ENCODE assay signal across 8 cellular contexts in the genomic region with DNA sequence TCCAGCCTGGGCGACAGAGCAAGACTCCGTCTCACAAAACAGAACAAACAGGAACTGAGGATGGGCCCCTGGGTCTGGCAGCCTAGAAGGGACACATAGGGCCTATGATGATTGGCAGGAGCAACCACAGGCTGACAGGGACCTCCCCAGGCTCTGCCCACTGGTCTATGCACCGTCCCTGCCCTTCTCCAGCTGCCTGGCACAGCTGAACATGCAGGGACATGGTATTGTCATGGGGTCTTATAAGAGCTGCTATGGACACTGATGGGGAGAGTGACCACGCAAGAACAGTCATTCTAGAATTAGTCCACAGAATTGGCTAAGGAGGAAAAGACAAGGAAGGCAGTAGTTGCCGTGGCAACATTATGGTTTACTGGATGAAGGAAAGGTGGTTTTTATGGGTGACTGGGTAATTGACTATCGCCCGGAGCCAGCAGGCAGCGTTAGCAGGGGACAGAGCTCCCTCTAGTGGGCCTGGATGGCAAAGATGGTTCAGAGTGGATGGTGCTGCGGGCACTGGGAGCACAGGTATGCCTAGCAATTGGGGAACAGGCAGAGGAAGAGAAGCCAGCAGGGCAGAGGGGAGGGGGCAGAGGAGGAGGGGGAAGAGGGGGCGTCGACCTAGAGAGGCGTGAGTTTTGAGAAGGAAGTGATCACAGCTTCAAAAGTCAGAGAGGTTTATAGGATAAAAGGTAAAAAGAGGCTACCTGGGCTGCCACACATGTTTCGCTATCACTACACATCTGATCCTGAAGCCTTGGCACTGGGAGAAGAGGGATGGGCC. TPM values are rescaled to one million over a fixed set of nuclear protein-coding genes. Genes with fewer than 3 reads are reported as not detected.
DNase-seq lines count a peak whose midpoint lies in the region; ATAC-seq and TF ChIP-seq lines count a peak whose summit lies in the region.

No MANE protein-coding gene starts in this region.

- H3K79me2 ChIP-seq in DOHH2 (ENCODE audit: control insufficient read depth, low read length) (no peaks in the 10 kb centered on the region), SK-N-SH (ENCODE audit: insufficient read depth) (no peaks in the 10 kb centered on the region)

- H3K27me3 ChIP-seq in DOHH2 (ENCODE audit: control insufficient read depth, low read length): peaks cover 9% of the 10 kb centered on the region
- peaks cover 14% of the 10 kb centered on the region; the same call in 1 of the 2 replicates for H3K27me3 ChIP-seq in SK-N-SH (ENCODE audit: insufficient read depth)
- no peaks in the 10 kb centered on the region for H3K27me3 ChIP-seq in heart left ventricle

- no peak for TF ChIP-seq POLR2A in heart left ventricle (IDR thresholded peaks at IDR 0.05)

- 0 out of 2 replicates have a peak, but pooled peaks cover 3% of the 10 kb centered on the region for H3F3A ChIP-seq in DOHH2 (ENCODE audit: control insufficient read depth, insufficient read depth)
- peaks cover 17% of the 10 kb centered on the region for H3F3A ChIP-seq in SK-N-SH (replicated peaks; ENCODE audit: insufficient read depth)

- intact Hi-C loops in activated naive CD4-positive, alpha-beta T cell treated with anti-CD3 and anti-CD28 coated beads for 36 hours (cut with micrococcal nuclease): loop anchor here (1.0 to 5.0 kb wide), 3 partner anchors 111 to 183 kb away; no protein-coding TSS in a partner anchor
- intact Hi-C loops in heart left ventricle (cut with DNase I): loop anchor here in 7 of 10 donors (5.0 kb wide), 2 partner anchors 180 to 185 kb away; partner anchors contain the start of gene ACHE (in 6 of the 7)

- TF ChIP-seq CTCF in DOHH2 (IDR thresholded peaks at IDR 0.05; ENCODE audit: low read depth, low read length, poor library complexity, severe bottlenecking) (peak; percentile 100), SK-N-SH (IDR thresholded peaks at IDR 0.05) (peak; percentile 99), heart left ventricle (IDR thresholded peaks at IDR 0.05) (peak; percentile 67 to 87 (median 78))

- 0 out of 2 replicates have a peak overlapping the region, but pooled peaks have one; percentile 30 for H2AFZ ChIP-seq in SK-N-SH (ENCODE audit: low read depth)

- TF ChIP-seq EP300 in SK-N-SH (IDR thresholded peaks at IDR 0.05; ENCODE audit: borderline replicate concordance in 1 of 2, low read depth in 1 of 2, low read length in 1 of 2): no peak

- H3K4me3 Mint-ChIP-seq in activated naive CD4-positive, alpha-beta T cell treated with anti-CD3 and anti-CD28 coated beads for 36 hours: no peak overlapping the region

- H3K9me2 ChIP-seq in DOHH2 (replicated peaks; ENCODE audit: control insufficient read depth, low read length): no peaks in the 10 kb centered on the region
- no peaks in the 10 kb centered on the region for H3K9me2 ChIP-seq in SK-N-SH

- H3K4me1 ChIP-seq in DOHH2 (ENCODE audit: control insufficient read depth, low read length) (peaks cover 8% of the 10 kb centered on the region), SK-N-SH (ENCODE audit: control insufficient read depth in 1 of 2, insufficient read depth in 2 of 2, low read depth in 1 of 2, low read length in 1 of 2) (no peaks in the 10 kb centered on the region), heart left ventricle (no peaks in the 10 kb centered on the region)

- H3K4me2 ChIP-seq in DOHH2 (ENCODE audit: low read length) (peak overlapping the region; percentile 46), SK-N-SH (no peak overlapping the region)

- 23% methylated on average over 13 of the region's 13 CpGs for WGBS in SK-N-SH (ENCODE audit: low lambda C conversion rate)
- WGBS in heart left ventricle, 4 donors: 23 to 27% (median 24%) methylated on average over 13 of the region's 13 CpGs

- no peak overlapping the region for H3K27ac Mint-ChIP-seq in activated naive CD4-positive, alpha-beta T cell treated with anti-CD3 and anti-CD28 coated beads for 36 hours

- no peaks in the 10 kb centered on the region for H3K9me3 Mint-ChIP-seq in activated naive CD4-positive, alpha-beta T cell treated with anti-CD3 and anti-CD28 coated beads for 36 hours

- H4K20me1 ChIP-seq in DOHH2 (ENCODE audit: control insufficient read depth, insufficient read depth, low read depth, low read length) (no peaks in the 10 kb centered on the region), SK-N-SH (ENCODE audit: insufficient read depth) (no peaks in the 10 kb centered on the region)

- H3K4me1 Mint-ChIP-seq in activated naive CD4-positive, alpha-beta T cell treated with anti-CD3 and anti-CD28 coated beads for 36 hours (ENCODE audit: low read depth): peaks cover 7% of the 10 kb centered on the region

- H3K36me3 Mint-ChIP-seq in activated naive CD4-positive, alpha-beta T cell treated with anti-CD3 and anti-CD28 coated beads for 36 hours (ENCODE audit: low read depth): no peaks in the 10 kb centered on the region

- CTCF ChIA-PET in SK-N-SH (lab: Yijun Ruan, JAX): interaction anchor here (0.6 to 6.4 kb wide), 58 partner anchors 9 to 372 kb away, joined by 3 to 46 read pairs (median 5); partner anchors contain the start of genes ACHE, EPO, MOGAT3 and MUC12
- CTCF ChIA-PET in activated naive CD4-positive, alpha-beta T cell treated with anti-CD3 and anti-CD28 coated beads for 36 hours (lab: Charles Lee): interaction anchor here (0.6 to 1.8 kb wide), 16 partner anchors 8 to 311 kb away, joined by 3 to 9 read pairs (median 3); partner anchors contain the start of gene TRIM56

- no peaks in the 10 kb centered on the region for H3K27me3 Mint-ChIP-seq in activated naive CD4-positive, alpha-beta T cell treated with anti-CD3 and anti-CD28 coated beads for 36 hours (ENCODE audit: low read depth)

- H3K27ac ChIP-seq in DOHH2 (ENCODE audit: low read depth, low read length) (no peak overlapping the region), SK-N-SH (ENCODE audit: low read depth in 2 of 2, low read length in 1 of 2) (no peak overlapping the region), heart left ventricle (no peak overlapping the region)

- no peak overlapping the region for H3K9ac ChIP-seq in SK-N-SH

- peak; percentile 88 for TF ChIP-seq RAD21 in SK-N-SH (IDR thresholded peaks at IDR 0.05; ENCODE audit: low read length)

- H3K4me3 ChIP-seq in DOHH2 (ENCODE audit: low read length) (no peak overlapping the region), SK-N-SH (ENCODE audit: low read depth in 2 of 2, low read length in 1 of 2) (no peak overlapping the region), heart left ventricle (no peak overlapping the region)

- H3K36me3 ChIP-seq in DOHH2 (ENCODE audit: control insufficient read depth, low read length) (no peaks in the 10 kb centered on the region), SK-N-SH (replicated peaks in 1 of 2; ENCODE audit: control insufficient read depth in 1 of 2, insufficient read depth in 2 of 2, low read length in 1 of 2) (no peaks in the 10 kb centered on the region), heart left ventricle (no peaks in the 10 kb centered on the region)

- ATAC-seq in heart left ventricle (peak; percentile 58 to 91 (median 86)), HG03521 (IDR thresholded peaks at IDR 0.05; ENCODE audit: unreplicated experiment) (no peak)

- DNase-seq in HCEC 1CT (peak; percentile 58), NCI-H1417 (lab: John Stamatoyannopoulos, UW) (peak; percentile 76 to 90 (median 81)), SK-N-SH (peak; percentile 88), heart left ventricle (peak in 4 of 5 donors; percentile 59 to 74 (median 70)), putamen (ENCODE audit: low spot score) (peak; percentile 47)
- peak; percentile 94 for DNase-seq in activated naive CD4-positive, alpha-beta T cell treated with anti-CD3 and anti-CD28 coated beads for 36 hours

- H3K9me3 ChIP-seq in DOHH2 (ENCODE audit: control insufficient read depth, insufficient read depth, low read length) (no peaks in the 10 kb centered on the region), SK-N-SH (no peaks in the 10 kb centered on the region), heart left ventricle (no peaks in the 10 kb centered on the region)

- POLR2A ChIA-PET in SK-N-SH (lab: Yijun Ruan, JAX): no interaction called here

TF ChIP-seq in SK-N-SH, 30 proteins besides CTCF, POLR2A, EP300 and RAD21 (continues in another document):
- TF ChIP-seq RFX5 (IDR thresholded peaks at IDR 0.05; ENCODE audit: low read length) (peak; percentile 52; the same call in 1 of the 2 replicates), MXI1 (IDR thresholded peaks at IDR 0.05; ENCODE audit: low read depth, low read length) (0 out of 2 replicates have a peak, but pooled peaks have one; percentile 22), NFIC (IDR thresholded peaks at IDR 0.05; ENCODE audit: borderline replicate concordance) (no peak), FOXJ3 (CRISPR knock-in tag; IDR thresholded peaks at IDR 0.05) (no peak), SIN3A (IDR thresholded peaks at IDR 0.05; ENCODE audit: borderline replicate concordance, low read depth, low read length) (no peak)
- TF ChIP-seq, protein P1, sequence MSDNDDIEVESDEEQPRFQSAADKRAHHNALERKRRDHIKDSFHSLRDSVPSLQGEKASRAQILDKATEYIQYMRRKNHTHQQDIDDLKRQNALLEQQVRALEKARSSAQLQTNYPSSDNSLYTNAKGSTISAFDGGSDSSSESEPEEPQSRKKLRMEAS (IDR thresholded peaks at IDR 0.05; ENCODE audit: low read depth): no peak

RNA-seq across cellular contexts. Expression of gene TRIM56, which starts 7.8 kb away (rescaled TPM):
- 2.5 and 2.9 TPM in 2 replicates for polyA plus RNA-seq in SK-N-SH (2012; rRNA removed)
- 2.4 TPM in 2 replicates for polyA plus RNA-seq in SK-N-SH (2012; cell fraction: cytosol; rRNA removed)
- polyA plus RNA-seq in SK-N-SH (2012; cell fraction: nucleus; rRNA removed): 7.4 and 7.8 TPM in 2 replicates
- total RNA-seq in activated naive CD4-positive, alpha-beta T cell treated with anti-CD3 and anti-CD28 coated beads for 36 hours: 10 to 100 TPM; 41.4 to 41.7 TPM
- total RNA-seq in heart left ventricle: 10 to 100 TPM in 8 of 9 donors, 1 to 10 TPM in 1; 7.9 to 37.4 (median 14.7) TPM
- polyA plus RNA-seq in heart left ventricle: 10 to 100 TPM; 10.7 to 12.7 TPM

RNA-seq across cellular contexts. Expression of gene SERPINE1, which starts 49.4 kb away (rescaled TPM):
- 4,174 and 5,753 TPM in 2 replicates for polyA plus RNA-seq in SK-N-SH (2012; rRNA removed)
- 2,518 and 3,426 TPM in 2 replicates for polyA plus RNA-seq in SK-N-SH (2012; cell fraction: cytosol; rRNA removed)
- 3,662 and 5,083 TPM in 2 replicates for polyA plus RNA-seq in SK-N-SH (2012; cell fraction: nucleus; rRNA removed)
- under 1 TPM in 1 of 2 experiments, not detected in 1; 0.07 TPM for total RNA-seq in activated naive CD4-positive, alpha-beta T cell treated with anti-CD3 and anti-CD28 coated beads for 36 hours
- 100 to 1,000 TPM in 1 of 9 donors, 10 to 100 TPM in 4, 1 to 10 TPM in 4; 1.3 to 153 (median 13.9) TPM for total RNA-seq in heart left ventricle
- 100 to 1,000 TPM in 1 of 2 donors, 1 to 10 TPM in 1; 3.4 to 595 TPM for polyA plus RNA-seq in heart left ventricle

RNA-seq across cellular contexts. Expression of gene MUC17, which starts 57.6 kb away (rescaled TPM):
- polyA plus RNA-seq in SK-N-SH (2012; rRNA removed): not detected in 2 replicates
- not detected in 2 replicates for polyA plus RNA-seq in SK-N-SH (2012; cell fraction: cytosol; rRNA removed)
- polyA plus RNA-seq in SK-N-SH (2012; cell fraction: nucleus; rRNA removed): not detected in 2 replicates
- total RNA-seq in activated naive CD4-positive, alpha-beta T cell treated with anti-CD3 and anti-CD28 coated beads for 36 hours: not detected
- total RNA-seq in heart left ventricle: not detected
- polyA plus RNA-seq in heart left ventricle: not detected
